In genomic region chr6:161171207-161171606, GRCh38 we compare ENCODE assay signal across 18 cellular contexts.
DNase-seq lines count a peak whose midpoint lies in the region; ATAC-seq, FAIRE-seq and TF ChIP-seq lines count a peak whose summit lies in the region.
"Had no signal": no experiment of that assay in that cellular context is flagged by ENCODE, and none has a peak within 500 bp of the region (broad histone marks: within the 10 kb centered on the region; RNA-seq: fewer than 3 reads in every experiment).

No MANE protein-coding gene starts in this region.

- no peak overlapping the region for H3K9ac ChIP-seq in HepG2 (ENCODE audit: insufficient read depth, low read depth, low read length)

- H3K9me3 Mint-ChIP-seq in central memory CD8-positive, alpha-beta T cell: no peaks in the 10 kb centered on the region
- H3K9me3 Mint-ChIP-seq in naive thymus-derived CD4-positive, alpha-beta T cell: peaks cover 0 to 21% (median 6%) of the 10 kb centered on the region in 11 donors

- H3K27ac ChIP-seq in HepG2 (ENCODE audit: extremely low read length, insufficient read depth, low read length) (no peak overlapping the region), right lobe of liver (no peak overlapping the region)
- no peak overlapping the region for H3K27ac ChIP-seq in naive thymus-derived CD4-positive, alpha-beta T cell (ENCODE audit: low read depth, low read length)
- H3K27ac ChIP-seq: C4-2B, SK-N-MC had no signal

- H3K9me3 ChIP-seq in HepG2 (ENCODE audit: low read length) (no peaks in the 10 kb centered on the region), right lobe of liver (no peaks in the 10 kb centered on the region)
- H3K9me3 ChIP-seq in naive thymus-derived CD4-positive, alpha-beta T cell (ENCODE audit: control insufficient read depth in 2 of 3, low read length in 3 of 3): no peaks in the 10 kb centered on the region

- TF ChIP-seq CTCF in HepG2 (CRISPR knock-in tag; IDR thresholded peaks at IDR 0.05) (no peak), right lobe of liver (IDR thresholded peaks at IDR 0.05) (no peak)

- H3K27me3 ChIP-seq in HepG2 (ENCODE audit: control insufficient read depth in 1 of 2, insufficient read depth in 2 of 2, low read length in 2 of 2) (peaks cover 0 to 13% of the 10 kb centered on the region in 2 experiments; a peak in 3 of 5 replicates), right lobe of liver (no peaks in the 10 kb centered on the region)
- no peaks in the 10 kb centered on the region for H3K27me3 ChIP-seq in naive thymus-derived CD4-positive, alpha-beta T cell (ENCODE audit: control insufficient read depth in 2 of 2, insufficient read depth in 2 of 2, low read length in 2 of 2)

- TF ChIP-seq EP300 in HepG2 (IDR thresholded peaks at IDR 0.05; ENCODE audit: low read depth in 2 of 2, low read length in 2 of 2): no peak
- TF ChIP-seq EP300 in HepG2 (CRISPR knock-in tag; IDR thresholded peaks at IDR 0.05; ENCODE audit: borderline replicate concordance): no peak

- H3K27ac Mint-ChIP-seq in central memory CD8-positive, alpha-beta T cell (ENCODE audit: low read depth): peak overlapping the region; percentile 26
- H3K27ac Mint-ChIP-seq in naive thymus-derived CD4-positive, alpha-beta T cell: no peak overlapping the region
- H3K27ac Mint-ChIP-seq: T-cell had no signal

- H3K4me2 ChIP-seq in HepG2 (ENCODE audit: low read depth, low read length): no peak overlapping the region

- no peak for DNase-seq in HepG2 (ENCODE audit: low spot score)
- no peak for DNase-seq in right lobe of liver
- DNase-seq in RPMI8226: peak; percentile 16
- no peak for DNase-seq in central memory CD8-positive, alpha-beta T cell (ENCODE audit: low spot score in 2 of 2)
- no peak for DNase-seq in erythroblast (lab: John Stamatoyannopoulos, UW)
- DNase-seq in NCI-H187 treated with DMSO at 0.1 percent for 48 hours (lab: John Stamatoyannopoulos, UW): no peak
- DNase-seq in HK-2 (ENCODE audit: unreplicated experiment): no peak
- no peak for DNase-seq in naive thymus-derived CD4-positive, alpha-beta T cell
- DNase-seq: GDM1, HCEC 1CT, NCI-H1105, NCI-H187, NCI-H446, OCI-M1, T-cell had no signal

- TF ChIP-seq POLR2A in HepG2 (IDR thresholded peaks at IDR 0.05; ENCODE audit: insufficient read depth in 1 of 2, low read depth in 2 of 2, low read length in 2 of 2) (no peak), right lobe of liver (IDR thresholded peaks at IDR 0.05) (no peak), erythroblast (IDR thresholded peaks at IDR 0.05; ENCODE audit: low read length) (no peak)

- POLR2A ChIA-PET in HepG2 (lab: Yijun Ruan, JAX): no interaction called here
- POLR2A ChIA-PET in naive thymus-derived CD4-positive, alpha-beta T cell (lab: Charles Lee): no interaction called here

- H3K4me1 ChIP-seq in HepG2 (ENCODE audit: insufficient read depth, low read length) (no peaks in the 10 kb centered on the region), right lobe of liver (peaks cover 0 to 3% (median 0%) of the 10 kb centered on the region in 4 donors)
- no peaks in the 10 kb centered on the region for H3K4me1 ChIP-seq in naive thymus-derived CD4-positive, alpha-beta T cell (ENCODE audit: control insufficient read depth in 2 of 2, insufficient read depth in 2 of 2, low read length in 2 of 2)

- intact Hi-C loops in HepG2 (cut with micrococcal nuclease; ENCODE audit: unreplicated experiment): no loop called here
- intact Hi-C loops in right lobe of liver (cut with DNase I): no loop called here
- intact Hi-C loops in naive thymus-derived CD4-positive, alpha-beta T cell (cut with micrococcal nuclease): no loop called here

- no peaks in the 10 kb centered on the region for H3K27me3 Mint-ChIP-seq in central memory CD8-positive, alpha-beta T cell
- H3K27me3 Mint-ChIP-seq in naive thymus-derived CD4-positive, alpha-beta T cell: no peaks in the 10 kb centered on the region
- H3K27me3 Mint-ChIP-seq: T-cell had no signal

- in situ Hi-C loops in HepG2 (cut with HindIII; ENCODE audit: extremely low pct_ligation_motif_present, low pct_unique_long_range_greater_than_20kb): no loop called here

- H3K4me3 Mint-ChIP-seq in central memory CD8-positive, alpha-beta T cell: no peak overlapping the region
- no peak overlapping the region for H3K4me3 Mint-ChIP-seq in naive thymus-derived CD4-positive, alpha-beta T cell
- H3K4me3 Mint-ChIP-seq: T-cell had no signal

- WGBS in HepG2 (ENCODE audit: low lambda C conversion rate): 59% methylated on average over 2 of the region's 2 CpGs
- 83% methylated on average over 2 of the region's 2 CpGs for WGBS in right lobe of liver (ENCODE audit: insufficient coverage, low coverage, low lambda C conversion rate, missing lambda C conversion rate)

- no peak for TF ChIP-seq RAD21 in HepG2 (CRISPR knock-in tag; IDR thresholded peaks at IDR 0.05)

- H3K4me1 Mint-ChIP-seq in central memory CD8-positive, alpha-beta T cell: peaks cover 22% of the 10 kb centered on the region
- H3K4me1 Mint-ChIP-seq in naive thymus-derived CD4-positive, alpha-beta T cell: peaks cover 0 to 7% (median 0%) of the 10 kb centered on the region in 7 donors

- H3K36me3 ChIP-seq in HepG2 (replicated peaks in 1 of 2; ENCODE audit: control insufficient read depth in 1 of 2, insufficient read depth in 2 of 2, low read length in 2 of 2): no peaks in the 10 kb centered on the region
- no peaks in the 10 kb centered on the region for H3K36me3 ChIP-seq in right lobe of liver
- no peaks in the 10 kb centered on the region for H3K36me3 ChIP-seq in naive thymus-derived CD4-positive, alpha-beta T cell (ENCODE audit: control insufficient read depth in 2 of 3, insufficient read depth in 3 of 3, low read length in 3 of 3)

- CTCF ChIA-PET in HepG2 (lab: Yijun Ruan, JAX; ENCODE audit: low intra/inter-chr PET ratio, low total read pairs): no interaction called here
- CTCF ChIA-PET in naive thymus-derived CD4-positive, alpha-beta T cell (lab: Charles Lee): no interaction called here

- ATAC-seq in HepG2 (no peak), right lobe of liver (no peak)
- no peak for ATAC-seq in central memory CD8-positive, alpha-beta T cell (replicated peaks; ENCODE audit: extremely low read depth, poor library complexity, severe bottlenecking)
- no peak for ATAC-seq in naive thymus-derived CD4-positive, alpha-beta T cell
- ATAC-seq: T-cell had no signal

- H3K4me3 ChIP-seq in HepG2 (replicated peaks in 1 of 3; ENCODE audit: insufficient read depth in 1 of 3, low read depth in 2 of 3, low read length in 3 of 3): no peak overlapping the region
- H3K4me3 ChIP-seq in right lobe of liver: no peak overlapping the region
- H3K4me3 ChIP-seq in naive thymus-derived CD4-positive, alpha-beta T cell (ENCODE audit: low read length): no peak overlapping the region
- H3K4me3 ChIP-seq: SK-N-MC had no signal

- H3K36me3 Mint-ChIP-seq in central memory CD8-positive, alpha-beta T cell (ENCODE audit: insufficient read depth): peaks cover 2% of the 10 kb centered on the region
- peaks cover 0 to 15% (median 8%) of the 10 kb centered on the region in 5 donors for H3K36me3 Mint-ChIP-seq in naive thymus-derived CD4-positive, alpha-beta T cell

- H2AFZ ChIP-seq in HepG2 (ENCODE audit: low read length): no peak overlapping the region

- H3K79me2 ChIP-seq in HepG2 (ENCODE audit: insufficient read depth, low read length): no peaks in the 10 kb centered on the region

- no peaks in the 10 kb centered on the region for H4K20me1 ChIP-seq in HepG2 (ENCODE audit: insufficient read depth, low read length)

- no peak for FAIRE-seq in HepG2 (lab: Jason Lieb, UNC)
- FAIRE-seq: HTR-8/SVneo had no signal

- BruUV-seq in HepG2 (replicated peaks; lab: Mats Ljungman, UMichigan): no TSS peak

TF ChIP-seq in HepG2, 621 proteins besides CTCF, POLR2A, EP300 and RAD21:
- TF ChIP-seq ZNF235 (CRISPR knock-in tag; IDR thresholded peaks at IDR 0.05; ENCODE audit: borderline replicate concordance) (no peak), ZNF564 (CRISPR knock-in tag; IDR thresholded peaks at IDR 0.05) (peak; percentile 53; the same call in 1 of the 2 replicates)
